7 cellular contexts compared by ENCODE assay signal in genomic region chr4:825063-825968, GRCh38. TPM values are rescaled to one million over a fixed set of nuclear protein-coding genes. Genes with fewer than 3 reads are reported as not detected.
DNase-seq lines count a peak whose midpoint lies in the region; TF ChIP-seq lines count a peak whose summit lies in the region.

No MANE protein-coding gene starts in this region.

- H2AFZ ChIP-seq in neuron (ENCODE audit: low read depth, low read length), result peak overlapping the region; percentile 17

- H3K4me1 ChIP-seq in Peyer's patch (peaks cover 0 to 18% (median 6%) of the 10 kb centered on the region in 4 donors), neuron (ENCODE audit: insufficient read depth, low read length) (peaks cover 26% of the 10 kb centered on the region)

- DNase-seq in GM10266 (ENCODE audit: extremely low spot score) (peak; percentile 82), Peyer's patch (peak in 1 of 3 donors; percentile 41), epithelial cell of proximal tubule (ENCODE audit: low read depth) (no peak), SHP77 treated with DMSO at 0.1 percent for 48 hours (lab: John Stamatoyannopoulos, UW) (no peak), DMS79 treated with DMSO at 0.1 percent for 48 hours (lab: John Stamatoyannopoulos, UW) (no peak), OCI-M2 (lab: John Stamatoyannopoulos, UW; ENCODE audit: unreplicated experiment) (no peak)

- peak overlapping the region in 3 of 4 donors; percentile 47 to 55 (median 51) for H3K4me3 ChIP-seq in Peyer's patch
- H3K4me3 ChIP-seq in epithelial cell of proximal tubule (ENCODE audit: low read depth, low read length), result peak overlapping the region; percentile 33
- H3K4me3 ChIP-seq in neuron (ENCODE audit: low read length), result peak overlapping the region; percentile 34

- H3K9me3 ChIP-seq in Peyer's patch (no peaks in the 10 kb centered on the region), neuron (ENCODE audit: low read length) (no peaks in the 10 kb centered on the region)

- no peak for TF ChIP-seq CTCF in GM10266 (IDR thresholded peaks at IDR 0.05; ENCODE audit: control insufficient read depth, insufficient read depth, low read depth, missing control alignments)
- TF ChIP-seq CTCF in Peyer's patch (IDR thresholded peaks at IDR 0.05), result no peak
- TF ChIP-seq CTCF in epithelial cell of proximal tubule (conservative IDR thresholded peaks at IDR 0.05; ENCODE audit: low read depth, low read length), result no peak

- no peak overlapping the region for H3K27ac ChIP-seq in Peyer's patch

- no peaks in the 10 kb centered on the region for H3K36me3 ChIP-seq in Peyer's patch
- no peaks in the 10 kb centered on the region for H3K36me3 ChIP-seq in neuron (ENCODE audit: insufficient read depth, low read length)

- no peak for TF ChIP-seq POLR2A in Peyer's patch (IDR thresholded peaks at IDR 0.05)

- H3K27me3 ChIP-seq in Peyer's patch, result peaks cover 0 to 32% of the 10 kb centered on the region in 2 donors
- peaks cover 30% of the 10 kb centered on the region for H3K27me3 ChIP-seq in neuron (ENCODE audit: insufficient read depth, low read length)

RNA-seq across cellular contexts. Expression of gene CPLX1, which starts 0.6 kb away (rescaled TPM):
- under 1 TPM in 2 of 4 donors, not detected in 2; 0.35 to 0.67 TPM for total RNA-seq in Peyer's patch
- total RNA-seq in epithelial cell of proximal tubule, result 0.81 TPM in 1 of 2 replicates, not detected in the other
